8 cellular contexts compared by ENCODE assay signal in the genomic region with DNA sequence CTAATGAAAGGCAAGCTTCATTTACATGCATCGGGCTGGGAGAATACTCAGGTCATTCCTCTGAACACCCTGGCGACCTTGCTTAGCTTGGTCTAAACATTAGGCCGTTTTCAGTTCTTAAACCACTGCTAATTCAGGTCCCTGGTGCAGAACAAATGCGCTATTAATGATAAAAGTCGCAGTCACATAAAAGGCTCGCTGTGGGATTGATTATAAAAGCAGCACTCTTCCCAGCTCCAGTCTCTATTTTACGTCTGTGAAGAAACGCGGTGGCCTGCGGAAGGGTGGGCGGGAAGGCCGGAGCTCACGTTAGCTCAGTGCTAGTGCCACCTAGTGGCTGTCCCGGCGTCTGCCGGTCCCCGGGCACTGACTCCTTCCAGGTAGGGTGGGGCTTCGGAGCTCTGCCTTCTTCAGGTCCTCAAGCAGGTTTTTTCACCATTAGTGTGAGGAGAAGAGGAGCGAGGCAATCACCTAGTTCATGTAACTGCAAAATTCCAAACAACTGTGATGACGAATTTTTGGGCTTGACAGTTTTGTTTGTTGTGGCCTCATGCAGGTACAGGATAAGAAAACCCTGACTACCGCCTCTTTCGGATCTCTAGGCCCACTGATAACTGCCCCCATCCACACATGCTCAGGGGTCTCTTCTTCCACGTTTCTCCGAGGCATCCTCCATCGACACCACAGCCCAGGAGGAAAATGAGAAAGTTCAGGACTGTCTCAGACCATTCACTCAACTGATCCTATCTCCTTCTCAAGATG.
A peak's percentile ranks its signal among the peaks of the same experiment; 100 is the strongest.
DNase-seq lines count a peak whose midpoint lies in the region; ATAC-seq and TF ChIP-seq lines count a peak whose summit lies in the region.

No MANE protein-coding gene starts in this region.

- ATAC-seq in HG03354 (IDR thresholded peaks at IDR 0.05; ENCODE audit: poor library complexity, severe bottlenecking, unreplicated experiment) (peak; percentile 64), natural killer cell (peak; percentile 85 to 95 (median 93))
- peak; percentile 62 to 65 for ATAC-seq in activated T-cell treated with anti-CD3 and anti-CD28 coated beads, Interleukin-2, amount 50 U/mL, for 4 hours

- peak overlapping the region; percentile 31 for H3K4me3 Mint-ChIP-seq in activated T-cell treated with anti-CD3 and anti-CD28 coated beads, Interleukin-2, amount 50 U/mL, for 4 hours
- H3K4me3 Mint-ChIP-seq in natural killer cell, result no peak overlapping the region

- DNase-seq in GM12864 (ENCODE audit: low read depth) (peak; percentile 52), OCI-M1 (lab: John Stamatoyannopoulos, UW) (peak; percentile 76), fibroblast of gingiva (ENCODE audit: low read depth) (peak; percentile 50), natural killer cell (peak; percentile 57), cortex of kidney (lab: John Stamatoyannopoulos, UW) (no peak)
- peak; percentile 55 for DNase-seq in activated T-cell treated with anti-CD3 and anti-CD28 coated beads, Interleukin-2, amount 50 U/mL, for 4 hours
- DNase-seq in stimulated activated naive CD4-positive, alpha-beta T cell (lab: John Stamatoyannopoulos, UW), result peak in 5 of 6 experiments; percentile 2 to 34 (median 12)

- intact Hi-C loops in natural killer cell (cut with micrococcal nuclease), result no loop called here

- TF ChIP-seq CTCF in GM12864 (IDR thresholded peaks at IDR 0.05; ENCODE audit: low read depth, low read length, missing control alignments) (peak; percentile 91), natural killer cell (IDR thresholded peaks at IDR 0.05) (peak; percentile 81)

- H3K9me3 Mint-ChIP-seq in activated T-cell treated with anti-CD3 and anti-CD28 coated beads, Interleukin-2, amount 50 U/mL, for 4 hours, result peaks cover 5% of the 10 kb centered on the region
- H3K9me3 Mint-ChIP-seq in natural killer cell, result no peaks in the 10 kb centered on the region

- peaks cover 6% of the 10 kb centered on the region for H3K4me1 Mint-ChIP-seq in activated T-cell treated with anti-CD3 and anti-CD28 coated beads, Interleukin-2, amount 50 U/mL, for 4 hours (ENCODE audit: low read depth)
- H3K4me1 Mint-ChIP-seq in natural killer cell, result peaks cover 10 to 12% of the 10 kb centered on the region in 2 donors

- H3K27me3 Mint-ChIP-seq in activated T-cell treated with anti-CD3 and anti-CD28 coated beads, Interleukin-2, amount 50 U/mL, for 4 hours (ENCODE audit: low read depth), result peaks cover 18% of the 10 kb centered on the region
- peaks cover 28 to 37% of the 10 kb centered on the region in 2 donors for H3K27me3 Mint-ChIP-seq in natural killer cell (ENCODE audit: low read depth in 2 of 2)

- H3K27ac Mint-ChIP-seq in natural killer cell, result no peak overlapping the region

- H3K36me3 Mint-ChIP-seq in activated T-cell treated with anti-CD3 and anti-CD28 coated beads, Interleukin-2, amount 50 U/mL, for 4 hours (ENCODE audit: insufficient read depth), result no peaks in the 10 kb centered on the region
- H3K36me3 Mint-ChIP-seq in natural killer cell, result no peaks in the 10 kb centered on the region

- no peak overlapping the region for H3K4me3 ChIP-seq in GM12864 (ENCODE audit: low read depth, low read length)
